Comparison of ENCODE assay signal across 8 cellular contexts in genomic region chr3:177598110-177598833, GRCh38.
DNase-seq lines count a peak whose midpoint lies in the region; ATAC-seq and TF ChIP-seq lines count a peak whose summit lies in the region.

No MANE protein-coding gene starts in this region.

- H3K9me3 Mint-ChIP-seq in brain: peaks cover 0 to 12% (median 0%) of the 10 kb centered on the region in 5 experiments

- no peak for ATAC-seq in Right ventricle myocardium superior (ENCODE audit: poor library complexity)

- H3K4me1 Mint-ChIP-seq in brain: peaks cover 74% of the 10 kb centered on the region

- H3K27me3 ChIP-seq in left ventricle myocardium inferior (ENCODE audit: low read depth): no peaks in the 10 kb centered on the region
- H3K27me3 ChIP-seq in mucosa of rectum (ENCODE audit: control insufficient read depth in 2 of 2, insufficient read depth in 2 of 2, low read length in 2 of 2): no peaks in the 10 kb centered on the region
- H3K27me3 ChIP-seq in vagina: no peaks in the 10 kb centered on the region

- peak overlapping the region; percentile 16 to 97 (median 79) for H3K27ac Mint-ChIP-seq in brain

- DNase-seq in left ventricle myocardium inferior: no peak
- no peak for DNase-seq in Right ventricle myocardium superior
- DNase-seq in vagina (ENCODE audit: extremely low spot score in 2 of 2): no peak
- DNase-seq in dermis blood vessel endothelial cell: no peak
- DNase-seq in hippocampal formation (lab: John Stamatoyannopoulos, UW): no peak
- no peak for DNase-seq in NCI-H1105 (lab: John Stamatoyannopoulos, UW)

- no peak for TF ChIP-seq POLR2A in vagina (IDR thresholded peaks at IDR 0.05)

- TF ChIP-seq CTCF in left ventricle myocardium inferior (IDR thresholded peaks at IDR 0.05; ENCODE audit: borderline replicate concordance) (no peak), brain (conservative IDR thresholded peaks at IDR 0.05) (no peak), vagina (IDR thresholded peaks at IDR 0.05) (no peak)

- intact Hi-C loops in left ventricle myocardium inferior (cut with micrococcal nuclease): no loop called here
- intact Hi-C loops in Right ventricle myocardium superior (cut with DNase I): no loop called here
- intact Hi-C loops in vagina (cut with DNase I): no loop called here

- H3K36me3 ChIP-seq in left ventricle myocardium inferior (no peaks in the 10 kb centered on the region), mucosa of rectum (ENCODE audit: control insufficient read depth in 2 of 2, insufficient read depth in 2 of 2, low read length in 2 of 2) (no peaks in the 10 kb centered on the region), vagina (no peaks in the 10 kb centered on the region)

- no peaks in the 10 kb centered on the region for H3K27me3 Mint-ChIP-seq in brain

- no peak overlapping the region for H3K9ac ChIP-seq in mucosa of rectum (ENCODE audit: low read depth in 1 of 2, low read length in 2 of 2)

- H3K4me3 Mint-ChIP-seq in brain: peak overlapping the region in 4 of 5 experiments; percentile 6 to 23 (median 10)

- H3K27ac ChIP-seq in left ventricle myocardium inferior (replicated peaks) (peak overlapping the region; percentile 76), mucosa of rectum (ENCODE audit: low read depth in 2 of 2, low read length in 2 of 2) (peak overlapping the region; percentile 66 to 74), vagina (peak overlapping the region; percentile 66)

- H3K4me1 ChIP-seq in left ventricle myocardium inferior (peaks cover 46% of the 10 kb centered on the region), mucosa of rectum (ENCODE audit: control insufficient read depth in 2 of 2, insufficient read depth in 2 of 2, low read length in 2 of 2) (peaks cover 21 to 31% of the 10 kb centered on the region in 2 donors), vagina (peaks cover 67% of the 10 kb centered on the region)

- H3K4me3 ChIP-seq in left ventricle myocardium inferior (no peak overlapping the region), mucosa of rectum (ENCODE audit: low read length in 2 of 2) (no peak overlapping the region), vagina (no peak overlapping the region)

- no peaks in the 10 kb centered on the region for H3K36me3 Mint-ChIP-seq in brain

- H3K9me3 ChIP-seq in left ventricle myocardium inferior (replicated peaks) (no peaks in the 10 kb centered on the region), mucosa of rectum (ENCODE audit: control insufficient read depth in 2 of 2, low read length in 2 of 2) (no peaks in the 10 kb centered on the region), vagina (no peaks in the 10 kb centered on the region)
